Comparison of ENCODE assay signal across 26 cellular contexts in genomic region chr4:104163820-104164219, GRCh38.
"Had no signal": no experiment of that assay in that cellular context is flagged by ENCODE, and none has a peak within 500 bp of the region (broad histone marks: within the 10 kb centered on the region; RNA-seq: fewer than 3 reads in every experiment).

No MANE protein-coding gene starts in this region.

- FAIRE-seq: endometrium, kidney had no signal

- H3K36me3 Mint-ChIP-seq: activated CD8-positive, alpha-beta memory T cell treated with anti-CD3 and anti-CD28 coated beads, Interleukin-2, amount 10 ng/mL, durations not matched to agents 7 days and 5 days; activated naive CD8-positive, alpha-beta T cell treated with anti-CD3 and anti-CD28 coated beads, Interleukin-2, amount 10 ng/mL, durations not matched to agents 7 days and 5 days; memory B cell; naive thymus-derived CD8-positive, alpha-beta T cell; T-cell had no signal

- H3K4me3 Mint-ChIP-seq: activated CD4-positive, alpha-beta memory T cell treated with anti-CD3 and anti-CD28 coated beads, Interleukin-2, amount 10 ng/mL, durations not matched to agents 7 days and 5 days; activated CD8-positive, alpha-beta memory T cell treated with anti-CD3 and anti-CD28 coated beads, Interleukin-2, amount 10 ng/mL, durations not matched to agents 7 days and 5 days; activated naive CD8-positive, alpha-beta T cell treated with anti-CD3 and anti-CD28 coated beads, Interleukin-2, amount 10 ng/mL, durations not matched to agents 7 days and 5 days; activated T-helper 17 cell treated with anti-CD3 and anti-CD28 coated beads, Interleukin-2, amount 50 U/mL, for 72 hours; memory B cell; naive thymus-derived CD8-positive, alpha-beta T cell; T-cell had no signal

- H3K27ac ChIP-seq: left ventricle myocardium inferior, ovary, tibial artery, uterus had no signal

- DNase-seq: activated CD4-positive, alpha-beta memory T cell treated with anti-CD3 and anti-CD28 coated beads, Interleukin-2, amount 10 ng/mL, durations not matched to agents 7 days and 5 days; activated CD4-positive, alpha-beta T cell treated with anti-CD3 and anti-CD28 coated beads for 48 hours; activated CD4-positive, CD25-positive, alpha-beta regulatory T cell; activated CD8-positive, alpha-beta memory T cell treated with anti-CD3 and anti-CD28 coated beads, Interleukin-2, amount 10 ng/mL, durations not matched to agents 7 days and 5 days; activated naive CD4-positive, alpha-beta T cell treated with Interleukin-2 at 50 U/mL for 16 hours; activated naive CD8-positive, alpha-beta T cell treated with anti-CD3 and anti-CD28 coated beads, Interleukin-2, amount 10 ng/mL, durations not matched to agents 7 days and 5 days; activated T-cell treated with anti-CD3 and anti-CD28 coated beads, Interleukin-2, amount 50 U/mL, for 1 hour; amygdala; cerebellar nuclear complex; cortex of kidney; hippocampal formation; kidney; left ventricle myocardium inferior; naive thymus-derived CD8-positive, alpha-beta T cell; ovary; stimulated activated CD4-positive, alpha-beta T cell treated with anti-CD3 and anti-CD28 coated beads, Interleukin-1b, Interleukin-23, amount 100 ng/mL, for 48 hours; stimulated activated naive CD4-positive, alpha-beta T cell treated with Interleukin-2 at 50 U/mL for 16 hours; T-cell; tibial artery; uterus had no signal

- H3K27me3 ChIP-seq: ovary, tibial artery, uterus had no signal

- H3K36me3 ChIP-seq: left ventricle myocardium inferior, ovary, tibial artery, uterus had no signal

- H3K27ac Mint-ChIP-seq: activated CD4-positive, alpha-beta memory T cell treated with anti-CD3 and anti-CD28 coated beads, Interleukin-2, amount 10 ng/mL, durations not matched to agents 7 days and 5 days; activated CD8-positive, alpha-beta memory T cell treated with anti-CD3 and anti-CD28 coated beads, Interleukin-2, amount 10 ng/mL, durations not matched to agents 7 days and 5 days; activated naive CD8-positive, alpha-beta T cell treated with anti-CD3 and anti-CD28 coated beads, Interleukin-2, amount 10 ng/mL, durations not matched to agents 7 days and 5 days; activated T-helper 17 cell treated with anti-CD3 and anti-CD28 coated beads, Interleukin-2, amount 50 U/mL, for 72 hours; memory B cell; naive thymus-derived CD8-positive, alpha-beta T cell; T-cell had no signal

- H3K4me1 Mint-ChIP-seq: activated CD4-positive, alpha-beta memory T cell treated with anti-CD3 and anti-CD28 coated beads, Interleukin-2, amount 10 ng/mL, durations not matched to agents 7 days and 5 days; activated CD8-positive, alpha-beta memory T cell treated with anti-CD3 and anti-CD28 coated beads, Interleukin-2, amount 10 ng/mL, durations not matched to agents 7 days and 5 days; activated naive CD8-positive, alpha-beta T cell treated with anti-CD3 and anti-CD28 coated beads, Interleukin-2, amount 10 ng/mL, durations not matched to agents 7 days and 5 days; activated T-helper 17 cell treated with anti-CD3 and anti-CD28 coated beads, Interleukin-2, amount 50 U/mL, for 72 hours; memory B cell; naive thymus-derived CD8-positive, alpha-beta T cell; T-cell had no signal

- ATAC-seq: activated CD8-positive, alpha-beta memory T cell treated with anti-CD3 and anti-CD28 coated beads, Interleukin-2, amount 10 ng/mL, durations not matched to agents 7 days and 5 days; activated T-helper 17 cell treated with anti-CD3 and anti-CD28 coated beads, Interleukin-2, amount 50 U/mL, for 72 hours; esophagus mucosa; naive thymus-derived CD8-positive, alpha-beta T cell; sciatic nerve; SK-N-SH treated with all-trans-retinoic acid at 6 μM for 48 hours; T-cell had no signal

- H3K4me1 ChIP-seq: left ventricle myocardium inferior, uterus had no signal

- H3K9me3 Mint-ChIP-seq: activated CD4-positive, alpha-beta memory T cell treated with anti-CD3 and anti-CD28 coated beads, Interleukin-2, amount 10 ng/mL, durations not matched to agents 7 days and 5 days; activated naive CD8-positive, alpha-beta T cell treated with anti-CD3 and anti-CD28 coated beads, Interleukin-2, amount 10 ng/mL, durations not matched to agents 7 days and 5 days; activated T-helper 17 cell treated with anti-CD3 and anti-CD28 coated beads, Interleukin-2, amount 50 U/mL, for 72 hours; memory B cell had no signal

- H3K27me3 Mint-ChIP-seq: activated CD4-positive, alpha-beta memory T cell treated with anti-CD3 and anti-CD28 coated beads, Interleukin-2, amount 10 ng/mL, durations not matched to agents 7 days and 5 days; activated CD8-positive, alpha-beta memory T cell treated with anti-CD3 and anti-CD28 coated beads, Interleukin-2, amount 10 ng/mL, durations not matched to agents 7 days and 5 days; activated naive CD8-positive, alpha-beta T cell treated with anti-CD3 and anti-CD28 coated beads, Interleukin-2, amount 10 ng/mL, durations not matched to agents 7 days and 5 days; activated T-helper 17 cell treated with anti-CD3 and anti-CD28 coated beads, Interleukin-2, amount 50 U/mL, for 72 hours; memory B cell; naive thymus-derived CD8-positive, alpha-beta T cell; T-cell had no signal

- H3K9me3 ChIP-seq: left ventricle myocardium inferior, ovary, tibial artery, uterus had no signal

- H3K4me3 ChIP-seq: left ventricle myocardium inferior, ovary, tibial artery, uterus had no signal
